21 cellular contexts compared by ENCODE assay signal in genomic region chr14:91220581-91221000, GRCh38. TPM values are rescaled to one million over a fixed set of nuclear protein-coding genes. Genes with fewer than 3 reads are reported as not detected.
DNase-seq lines count a peak whose midpoint lies in the region; ATAC-seq and TF ChIP-seq lines count a peak whose summit lies in the region.
"Had no signal": no experiment of that assay in that cellular context is flagged by ENCODE, and none has a peak within 500 bp of the region (broad histone marks: within the 10 kb centered on the region; RNA-seq: fewer than 3 reads in every experiment).

No MANE protein-coding gene starts in this region.

- CTCF ChIA-PET in activated CD8-positive, alpha-beta memory T cell treated with anti-CD3 and anti-CD28 coated beads, Interleukin-2, amount 10 ng/mL, durations not matched to agents 7 days and 5 days (lab: Charles Lee), result no interaction called here
- CTCF ChIA-PET in activated naive CD4-positive, alpha-beta T cell treated with anti-CD3 and anti-CD28 coated beads for 36 hours (lab: Charles Lee), result no interaction called here

- intact Hi-C loops in activated naive CD4-positive, alpha-beta T cell treated with anti-CD3 and anti-CD28 coated beads for 36 hours (cut with micrococcal nuclease), result no loop called here

- H3K36me3 ChIP-seq in RWPE2 (ENCODE audit: low read depth) (no peaks in the 10 kb centered on the region), stomach smooth muscle (ENCODE audit: control insufficient read depth in 2 of 2, insufficient read depth in 2 of 2, low read length in 2 of 2) (peaks cover 36 to 58% of the 10 kb centered on the region in 2 donors), SJCRH30 (no peaks in the 10 kb centered on the region)

- H3K4me1 ChIP-seq in RWPE2 (ENCODE audit: insufficient read depth, poor library complexity, severe bottlenecking), result no peaks in the 10 kb centered on the region
- H3K4me1 ChIP-seq in foreskin keratinocyte, result peaks cover 6% of the 10 kb centered on the region
- peaks cover 7% of the 10 kb centered on the region for H3K4me1 ChIP-seq in stomach smooth muscle (ENCODE audit: control insufficient read depth, insufficient read depth, low read length)
- no peaks in the 10 kb centered on the region for H3K4me1 ChIP-seq in SJCRH30
- H3K4me1 ChIP-seq: A549, gastrocnemius medialis had no signal

- no peak for DNase-seq in activated CD8-positive, alpha-beta memory T cell treated with anti-CD3 and anti-CD28 coated beads, Interleukin-2, amount 10 ng/mL, durations not matched to agents 7 days and 5 days
- no peak for DNase-seq in activated CD8-positive, alpha-beta memory T cell treated with anti-CD3 and anti-CD28 coated beads, Interleukin-2, amount 50 U/mL, for 48 hours
- DNase-seq in RWPE2 (ENCODE audit: low spot score) (no peak), foreskin keratinocyte (peak in 1 of 2 donors; percentile 54), SJCRH30 (no peak)
- DNase-seq in activated naive CD4-positive, alpha-beta T cell treated with anti-CD3 and anti-CD28 coated beads for 36 hours, result no peak
- DNase-seq: activated CD4-positive, alpha-beta T cell treated with anti-CD3 and anti-CD28 coated beads for 48 hours; activated T-cell treated with anti-CD3 and anti-CD28 coated beads, Interleukin-2, amount 50 U/mL, for 72 hours; CD4-positive, alpha-beta T cell; endodermal cell; gastrocnemius medialis; H7; NCI-H146; NCI-H510A treated with DMSO at 0.1 percent for 48 hours; SIG-M5; stimulated activated naive B cell treated with anti-CD40 and anti-IgM and Interleukin-4, amounts not matched to agents 10 μg/mL and 1 μg/mL and 100 μg/mL, for 72 hours; T1000 had no signal

- no peaks in the 10 kb centered on the region for H3K27me3 Mint-ChIP-seq in activated CD8-positive, alpha-beta memory T cell treated with anti-CD3 and anti-CD28 coated beads, Interleukin-2, amount 10 ng/mL, durations not matched to agents 7 days and 5 days
- H3K27me3 Mint-ChIP-seq in activated naive CD4-positive, alpha-beta T cell treated with anti-CD3 and anti-CD28 coated beads for 36 hours (ENCODE audit: low read depth), result no peaks in the 10 kb centered on the region
- H3K27me3 Mint-ChIP-seq: CD4-positive, alpha-beta T cell; progenitor cell of endocrine pancreas; stimulated activated naive B cell treated with anti-CD40 and anti-IgM and Interleukin-4, amounts not matched to agents 10 μg/mL and 1 μg/mL and 100 μg/mL, for 72 hours had no signal

- peaks cover 50% of the 10 kb centered on the region for H3K4me1 Mint-ChIP-seq in activated CD8-positive, alpha-beta memory T cell treated with anti-CD3 and anti-CD28 coated beads, Interleukin-2, amount 10 ng/mL, durations not matched to agents 7 days and 5 days
- peaks cover 47% of the 10 kb centered on the region for H3K4me1 Mint-ChIP-seq in activated naive CD4-positive, alpha-beta T cell treated with anti-CD3 and anti-CD28 coated beads for 36 hours (ENCODE audit: low read depth)
- H3K4me1 Mint-ChIP-seq: endodermal cell had no signal

- H3K4me3 Mint-ChIP-seq in activated CD8-positive, alpha-beta memory T cell treated with anti-CD3 and anti-CD28 coated beads, Interleukin-2, amount 10 ng/mL, durations not matched to agents 7 days and 5 days, result no peak overlapping the region
- no peak overlapping the region for H3K4me3 Mint-ChIP-seq in activated naive CD4-positive, alpha-beta T cell treated with anti-CD3 and anti-CD28 coated beads for 36 hours
- H3K4me3 Mint-ChIP-seq: activated T-cell treated with anti-CD3 and anti-CD28 coated beads, Interleukin-2, amount 50 U/mL, for 72 hours; CD4-positive, alpha-beta T cell; endodermal cell; stimulated activated naive B cell treated with anti-CD40 and anti-IgM and Interleukin-4, amounts not matched to agents 10 μg/mL and 1 μg/mL and 100 μg/mL, for 72 hours had no signal

- H3K9me3 Mint-ChIP-seq in activated CD8-positive, alpha-beta memory T cell treated with anti-CD3 and anti-CD28 coated beads, Interleukin-2, amount 10 ng/mL, durations not matched to agents 7 days and 5 days (ENCODE audit: low read depth), result no peaks in the 10 kb centered on the region
- H3K9me3 Mint-ChIP-seq in activated naive CD4-positive, alpha-beta T cell treated with anti-CD3 and anti-CD28 coated beads for 36 hours, result peaks cover 14% of the 10 kb centered on the region
- H3K9me3 Mint-ChIP-seq: CD4-positive, alpha-beta T cell; endodermal cell; stimulated activated naive B cell treated with anti-CD40 and anti-IgM and Interleukin-4, amounts not matched to agents 10 μg/mL and 1 μg/mL and 100 μg/mL, for 72 hours had no signal

- peaks cover 72% of the 10 kb centered on the region for H3K36me3 Mint-ChIP-seq in activated CD8-positive, alpha-beta memory T cell treated with anti-CD3 and anti-CD28 coated beads, Interleukin-2, amount 10 ng/mL, durations not matched to agents 7 days and 5 days
- peaks cover 50% of the 10 kb centered on the region for H3K36me3 Mint-ChIP-seq in activated naive CD4-positive, alpha-beta T cell treated with anti-CD3 and anti-CD28 coated beads for 36 hours (ENCODE audit: low read depth)

- ATAC-seq in activated CD8-positive, alpha-beta memory T cell treated with anti-CD3 and anti-CD28 coated beads, Interleukin-2, amount 10 ng/mL, durations not matched to agents 7 days and 5 days, result no peak
- peak; percentile 22; the same call in 2 of the 3 replicates for ATAC-seq in RWPE2 (ENCODE audit: low read depth)
- ATAC-seq in foreskin keratinocyte, result peak; percentile 58
- ATAC-seq in GM18517 (IDR thresholded peaks at IDR 0.05; ENCODE audit: unreplicated experiment), result no peak
- ATAC-seq: A549; activated T-cell treated with anti-CD3 and anti-CD28 coated beads, Interleukin-2, amount 50 U/mL, for 72 hours; gastrocnemius medialis; stimulated activated naive B cell treated with anti-CD40 and anti-IgM and Interleukin-4, amounts not matched to agents 10 μg/mL and 1 μg/mL and 100 μg/mL, for 72 hours had no signal

- peak overlapping the region; percentile 32 for H3K27ac Mint-ChIP-seq in activated CD8-positive, alpha-beta memory T cell treated with anti-CD3 and anti-CD28 coated beads, Interleukin-2, amount 10 ng/mL, durations not matched to agents 7 days and 5 days
- H3K27ac Mint-ChIP-seq in activated naive CD4-positive, alpha-beta T cell treated with anti-CD3 and anti-CD28 coated beads for 36 hours, result no peak overlapping the region
- H3K27ac Mint-ChIP-seq: activated T-cell treated with anti-CD3 and anti-CD28 coated beads, Interleukin-2, amount 50 U/mL, for 72 hours; CD4-positive, alpha-beta T cell; endodermal cell had no signal

- no peak overlapping the region for H3K9ac ChIP-seq in stomach smooth muscle (ENCODE audit: low read length in 2 of 2)

- H3K27me3 ChIP-seq in RWPE2 (ENCODE audit: insufficient read depth, poor library complexity, severe bottlenecking), result no peaks in the 10 kb centered on the region
- no peaks in the 10 kb centered on the region for H3K27me3 ChIP-seq in foreskin keratinocyte
- no peaks in the 10 kb centered on the region for H3K27me3 ChIP-seq in stomach smooth muscle (ENCODE audit: control insufficient read depth in 1 of 2, insufficient read depth in 2 of 2, low read length in 2 of 2)
- no peaks in the 10 kb centered on the region for H3K27me3 ChIP-seq in SJCRH30
- H3K27me3 ChIP-seq: gastrocnemius medialis had no signal

- H3K9me3 ChIP-seq in RWPE2 (ENCODE audit: severe bottlenecking) (no peaks in the 10 kb centered on the region), stomach smooth muscle (ENCODE audit: control insufficient read depth in 2 of 2, low read length in 2 of 2) (no peaks in the 10 kb centered on the region), SJCRH30 (replicated peaks) (no peaks in the 10 kb centered on the region)
- H3K9me3 ChIP-seq: A549, gastrocnemius medialis had no signal

- H3K4me3 ChIP-seq in RWPE2 (ENCODE audit: severe bottlenecking) (no peak overlapping the region), stomach smooth muscle (ENCODE audit: low read length in 2 of 2) (no peak overlapping the region), SJCRH30 (no peak overlapping the region)
- H3K4me3 ChIP-seq: A549, gastrocnemius medialis had no signal

- TF ChIP-seq CTCF in RWPE2 (IDR thresholded peaks at IDR 0.05; ENCODE audit: poor library complexity, severe bottlenecking) (no peak), foreskin keratinocyte (conservative IDR thresholded peaks at IDR 0.05) (no peak)

- no peak overlapping the region for H3K27ac ChIP-seq in RWPE2 (ENCODE audit: poor library complexity, severe bottlenecking)
- no peak overlapping the region for H3K27ac ChIP-seq in foreskin keratinocyte
- H3K27ac ChIP-seq in stomach smooth muscle (ENCODE audit: low read length), result peak overlapping the region; percentile 11
- H3K27ac ChIP-seq in SJCRH30, result no peak overlapping the region
- H3K27ac ChIP-seq: A549, gastrocnemius medialis had no signal

RNA-seq across cellular contexts. Expression of gene GPR68, which starts 23.9 kb away (rescaled TPM):
- 10 to 100 TPM; 44.5 to 48.0 TPM for total RNA-seq in activated CD8-positive, alpha-beta memory T cell treated with anti-CD3 and anti-CD28 coated beads, Interleukin-2, amount 10 ng/mL, durations not matched to agents 7 days and 5 days
- total RNA-seq in foreskin keratinocyte, result 0.95 and 2.5 TPM in 2 replicates
- 0.70 and 2.0 TPM in 2 replicates for polyA plus RNA-seq in foreskin keratinocyte
- 1 to 10 TPM; 1.2 to 1.3 TPM for total RNA-seq in activated naive CD4-positive, alpha-beta T cell treated with anti-CD3 and anti-CD28 coated beads for 36 hours
- 0.18 TPM in 1 of 2 replicates, not detected in the other for total RNA-seq in SJCRH30 (2014; rRNA removed; shearing (Covaris generic))

Comparison
In these comparisons a context has a peak if more than half of its experiments do, and no peak if none do; other contexts are left out.
1. ATAC-seq: peak in RWPE2 (single experiment) and foreskin keratinocyte (single experiment); none in activated CD8-positive, alpha-beta memory T cell treated with anti-CD3 and anti-CD28 coated beads, Interleukin-2, amount 10 ng/mL, durations not matched to agents 7 days and 5 days (single experiment) and GM18517 (single experiment).
2. RNA of gene GPR68, which starts 23.9 kb away (total RNA-seq): 44.5 to 48.0 TPM in activated CD8-positive, alpha-beta memory T cell treated with anti-CD3 and anti-CD28 coated beads, Interleukin-2, amount 10 ng/mL, durations not matched to agents 7 days and 5 days; 1.2 to 1.3 TPM in activated naive CD4-positive, alpha-beta T cell treated with anti-CD3 and anti-CD28 coated beads for 36 hours, 0.95 to 2.5 TPM in foreskin keratinocyte and 0.18 TPM in SJCRH30; every median in the first group is over 10 times any median in the second.